22 cellular contexts compared by ENCODE assay signal in genomic region chr4:1038948-1039492, GRCh38. TPM values are rescaled to one million over a fixed set of nuclear protein-coding genes. Genes with fewer than 3 reads are reported as not detected.
A peak's percentile ranks its signal among the peaks of the same experiment; 100 is the strongest.
DNase-seq lines count a peak whose midpoint lies in the region; ATAC-seq, FAIRE-seq and TF ChIP-seq lines count a peak whose summit lies in the region.
"Had no signal": no experiment of that assay in that cellular context is flagged by ENCODE, and none has a peak within 500 bp of the region (broad histone marks: within the 10 kb centered on the region; RNA-seq: fewer than 3 reads in every experiment).

No MANE protein-coding gene starts in this region.

- H2BK120ac ChIP-seq in H1 (replicated peaks; ENCODE audit: low read depth, low read length) = no peak overlapping the region

- 0 out of 2 replicates have a peak overlapping the region, but pooled peaks have one; percentile 41 for H4K8ac ChIP-seq in H1 (ENCODE audit: extremely low read depth, insufficient read depth, low read length)

- no peak overlapping the region for H3K27ac Mint-ChIP-seq in activated naive CD4-positive, alpha-beta T cell treated with anti-CD3 and anti-CD28 coated beads for 36 hours
- peak overlapping the region in 1 of 7 donors; percentile 40 for H3K27ac Mint-ChIP-seq in CD14-positive monocyte
- H3K27ac Mint-ChIP-seq: activated CD4-positive, alpha-beta T cell treated with anti-CD3 and anti-CD28 coated beads, Interleukin-2, amount 10 ng/mL, durations not matched to agents 7 days and 5 days; activated naive CD8-positive, alpha-beta T cell treated with anti-CD3 and anti-CD28 coated beads, Interleukin-2, amount 50 U/mL, for 24 hours; activated T-helper 17 cell treated with anti-CD3 and anti-CD28 coated beads, Interleukin-2, amount 50 U/mL, for 72 hours; IgD-negative memory B cell; naive thymus-derived CD8-positive, alpha-beta T cell; progenitor cell of endocrine pancreas; T-helper 1 cell treated with Interleukin-12 subunit alpha and Interleukin-12 subunit beta and Interleukin-4 antibody, amounts not matched to agents 30 μg/mL and 1 μg/mL, for 36 hours had no signal

- 100% methylated on average over 1 of the region's 16 CpGs for WGBS in A549 (ENCODE audit: missing lambda C conversion rate)
- 94% methylated on average over 16 of the region's 16 CpGs; no CpG with 5 or more reads in 1 of the 2 experiments for WGBS in H1 (ENCODE audit: extremely low coverage in 1 of 2, insufficient coverage in 1 of 2, insufficient read length in 1 of 2, insufficient replicate concordance in 2 of 2, low coverage in 1 of 2, low lambda C conversion rate in 2 of 2, missing lambda C conversion rate in 1 of 2), 2 experiments

- H4K5ac ChIP-seq in H1 (ENCODE audit: insufficient read length, low read depth, low read length) = no peak overlapping the region

- no peak overlapping the region for H2BK5ac ChIP-seq in H1 (ENCODE audit: low read depth, low read length)

- H3K9ac ChIP-seq in NT2/D1 (ENCODE audit: insufficient read length, low read depth) (peak overlapping the region; percentile 37), H1 (replicated peaks in 1 of 4; ENCODE audit: extremely low read depth in 1 of 4, low read depth in 3 of 4, low read length in 3 of 4) (no peak overlapping the region)

- H3K14ac ChIP-seq in H1 (ENCODE audit: insufficient read length) = no peak overlapping the region

- H3K56ac ChIP-seq in H1 (replicated peaks; ENCODE audit: insufficient read length, low read depth, low read length) = no peak overlapping the region

- no peak for TF ChIP-seq CTCF in A549 (IDR thresholded peaks at IDR 0.05)
- no peak for TF ChIP-seq CTCF in H1 (IDR thresholded peaks at IDR 0.05; ENCODE audit: control extremely low read depth in 1 of 3, insufficient read depth in 1 of 3, low read depth in 1 of 3, low read length in 3 of 3)
- no peak for TF ChIP-seq CTCF in CD14-positive monocyte (IDR thresholded peaks at IDR 0.05)

- no peaks in the 10 kb centered on the region for H3K36me3 Mint-ChIP-seq in activated naive CD4-positive, alpha-beta T cell treated with anti-CD3 and anti-CD28 coated beads for 36 hours (ENCODE audit: low read depth)
- H3K36me3 Mint-ChIP-seq in CD14-positive monocyte = no peaks in the 10 kb centered on the region
- H3K36me3 Mint-ChIP-seq: IgD-negative memory B cell; naive thymus-derived CD8-positive, alpha-beta T cell had no signal

- H3K23ac ChIP-seq in H1 (ENCODE audit: insufficient read length) = no peak overlapping the region

- TF ChIP-seq RAD21 in A549 (conservative IDR thresholded peaks at IDR 0.05 in 1 of 2, IDR thresholded peaks at IDR 0.05 in 1 of 2) (no peak), H1 (IDR thresholded peaks at IDR 0.05 in 1 of 2, conservative IDR thresholded peaks at IDR 0.05 in 1 of 2; ENCODE audit: low read depth in 2 of 2, low read length in 2 of 2) (no peak)

- H2BK15ac ChIP-seq in H1 (ENCODE audit: low read length) = no peak overlapping the region

- H3K4me3 Mint-ChIP-seq in activated naive CD4-positive, alpha-beta T cell treated with anti-CD3 and anti-CD28 coated beads for 36 hours = no peak overlapping the region
- H3K4me3 Mint-ChIP-seq in CD14-positive monocyte = no peak overlapping the region
- H3K4me3 Mint-ChIP-seq: activated CD4-positive, alpha-beta T cell treated with anti-CD3 and anti-CD28 coated beads, Interleukin-2, amount 10 ng/mL, durations not matched to agents 7 days and 5 days; activated naive CD8-positive, alpha-beta T cell treated with anti-CD3 and anti-CD28 coated beads, Interleukin-2, amount 50 U/mL, for 24 hours; activated T-helper 17 cell treated with anti-CD3 and anti-CD28 coated beads, Interleukin-2, amount 50 U/mL, for 72 hours; IgD-negative memory B cell; naive thymus-derived CD8-positive, alpha-beta T cell; T-helper 1 cell treated with Interleukin-12 subunit alpha and Interleukin-12 subunit beta and Interleukin-4 antibody, amounts not matched to agents 30 μg/mL and 1 μg/mL, for 36 hours had no signal

- 0 out of 3 replicates have a peak overlapping the region, but pooled peaks have one; percentile 21 for H3K4me2 ChIP-seq in A549
- no peak overlapping the region for H3K4me2 ChIP-seq in H1 (ENCODE audit: insufficient read depth in 1 of 2, low read depth in 2 of 2, low read length in 2 of 2)

- intact Hi-C loops in sciatic nerve (cut with DNase I) = no loop called here
- intact Hi-C loops in activated naive CD4-positive, alpha-beta T cell treated with anti-CD3 and anti-CD28 coated beads for 36 hours (cut with micrococcal nuclease) = no loop called here
- intact Hi-C loops in CD14-positive monocyte (cut with micrococcal nuclease) = no loop called here

- H3K23me2 ChIP-seq in H1 (ENCODE audit: low read depth, low read length) = peaks cover 14% of the 10 kb centered on the region

- H3K79me1 ChIP-seq in H1 (ENCODE audit: low read depth, low read length) = no peaks in the 10 kb centered on the region

- ATAC-seq in A549 (no peak), sciatic nerve (peak; percentile 9)
- ATAC-seq: activated naive CD8-positive, alpha-beta T cell treated with anti-CD3 and anti-CD28 coated beads, Interleukin-2, amount 50 U/mL, for 24 hours; activated T-helper 17 cell treated with anti-CD3 and anti-CD28 coated beads, Interleukin-2, amount 50 U/mL, for 72 hours; naive thymus-derived CD8-positive, alpha-beta T cell; stimulated activated naive CD8-positive, alpha-beta T cell treated with anti-CD3 and anti-CD28 coated beads, Interleukin-15, Interleukin-2, amounts not matched to agents 100 U/mL and 50 U/mL, for 24 hours had no signal

- H3K27me3 Mint-ChIP-seq in activated naive CD4-positive, alpha-beta T cell treated with anti-CD3 and anti-CD28 coated beads for 36 hours (ENCODE audit: low read depth) = peaks cover 3% of the 10 kb centered on the region
- peaks cover 0 to 8% (median 1%) of the 10 kb centered on the region in 3 donors for H3K27me3 Mint-ChIP-seq in CD14-positive monocyte (ENCODE audit: low read depth in 3 of 3)
- H3K27me3 Mint-ChIP-seq: activated CD4-positive, alpha-beta T cell treated with anti-CD3 and anti-CD28 coated beads, Interleukin-2, amount 10 ng/mL, durations not matched to agents 7 days and 5 days; IgD-negative memory B cell; progenitor cell of endocrine pancreas had no signal

- H2AK5ac ChIP-seq in H1 (ENCODE audit: low read depth, low read length) = no peak overlapping the region

- H2AFZ ChIP-seq in H1 (ENCODE audit: low read length) = no peak overlapping the region

- CTCF ChIA-PET in A549 (lab: Yijun Ruan, JAX) = no interaction called here
- CTCF ChIA-PET in H1 (lab: Charles Lee; ENCODE audit: partially characterized antibody) = interaction anchor here (0.6 to 1.1 kb wide), 3 partner anchors 9 to 298 kb away, joined by 3 to 4 read pairs (median 3); no protein-coding TSS in a partner anchor
- CTCF ChIA-PET in activated naive CD4-positive, alpha-beta T cell treated with anti-CD3 and anti-CD28 coated beads for 36 hours (lab: Charles Lee) = no interaction called here

- TF ChIP-seq POLR2A in A549 (IDR thresholded peaks at IDR 0.05; ENCODE audit: low read length) (no peak), H1 (IDR thresholded peaks at IDR 0.05; ENCODE audit: control extremely low read depth in 1 of 2, low read depth in 2 of 2, low read length in 2 of 2) (no peak)

- peak overlapping the region; percentile 60; the same call in 1 of the 2 replicates for H3K18ac ChIP-seq in H1 (ENCODE audit: extremely low read depth, low read length)

- H4K20me1 ChIP-seq in H1 (replicated peaks in 1 of 2; ENCODE audit: control insufficient read depth in 1 of 2, insufficient read depth in 2 of 2, low read length in 2 of 2) = peaks cover 0 to 2% of the 10 kb centered on the region in 2 experiments

- H3K36me3 ChIP-seq in NT2/D1 (ENCODE audit: insufficient read depth, insufficient read length, low read length) = no peaks in the 10 kb centered on the region
- H3K36me3 ChIP-seq in H1 (ENCODE audit: control insufficient read depth in 2 of 4, insufficient read depth in 4 of 4, low read length in 3 of 4) = no peaks in the 10 kb centered on the region
- H3K36me3 ChIP-seq: SJCRH30 had no signal

- H3K4ac ChIP-seq in H1 (replicated peaks; ENCODE audit: insufficient read length, low read depth, low read length) = no peak overlapping the region

- no peak overlapping the region for H3K4me3 ChIP-seq in A549
- no peak overlapping the region for H3K4me3 ChIP-seq in NT2/D1 (ENCODE audit: insufficient read length, low read depth)
- H3K4me3 ChIP-seq in H1 (ENCODE audit: extremely low read depth in 1 of 4, insufficient read depth in 2 of 4, low read depth in 3 of 4, low read length in 4 of 4) = no peak overlapping the region
- H3K4me3 ChIP-seq: SJCRH30 had no signal

- no peak overlapping the region for H2BK20ac ChIP-seq in H1 (ENCODE audit: low read length)

- FAIRE-seq in A549 (lab: Jason Lieb, UNC) (no peak), H1 (lab: Jason Lieb, UNC) (no peak)
- FAIRE-seq: small intestine had no signal

- TF ChIP-seq EP300 in A549 (IDR thresholded peaks at IDR 0.05) (no peak), H1 (IDR thresholded peaks at IDR 0.05; ENCODE audit: borderline replicate concordance in 1 of 2, low read depth in 2 of 2, low read length in 2 of 2) (no peak)

- POLR2A ChIA-PET in A549 (lab: Yijun Ruan, JAX) (no interaction called here), H1 (lab: Charles Lee; ENCODE audit: partially characterized antibody) (no interaction called here)

- peaks cover 43% of the 10 kb centered on the region for H3K4me1 ChIP-seq in A549
- H3K4me1 ChIP-seq in NT2/D1 (ENCODE audit: insufficient read depth, insufficient read length) = peaks cover 50% of the 10 kb centered on the region
- peaks cover 0 to 25% (median 12%) of the 10 kb centered on the region in 4 experiments; a peak in 6 of 7 replicates for H3K4me1 ChIP-seq in H1 (replicated peaks in 1 of 4; ENCODE audit: control insufficient read depth in 3 of 4, insufficient read depth in 4 of 4, low read length in 3 of 4)

- H3K79me2 ChIP-seq in H1 (ENCODE audit: control insufficient read depth in 1 of 2, insufficient read depth in 2 of 2, low read length in 2 of 2) = no peaks in the 10 kb centered on the region

- DNase-seq in A549 (ENCODE audit: low read depth in 1 of 2, low spot score in 1 of 2) = no peak
- no peak for DNase-seq in NT2/D1 (ENCODE audit: low read depth, low spot score)
- DNase-seq in H1 (ENCODE audit: low read depth in 1 of 2, low spot score in 2 of 2) = no peak
- no peak for DNase-seq in sciatic nerve (ENCODE audit: low spot score)
- no peak for DNase-seq in activated naive CD4-positive, alpha-beta T cell treated with anti-CD3 and anti-CD28 coated beads for 36 hours
- no peak for DNase-seq in NK-92 (lab: John Stamatoyannopoulos, UW; ENCODE audit: unreplicated experiment)
- no peak for DNase-seq in stimulated activated CD4-positive, alpha-beta T cell treated with anti-CD3 and anti-CD28 coated beads, Interleukin-1b, Interleukin-23, amount 100 ng/mL, for 48 hours
- DNase-seq in CD14-positive monocyte (ENCODE audit: low spot score) = no peak
- DNase-seq: activated CD4-positive, alpha-beta T cell treated with anti-CD3 and anti-CD28 coated beads, Interleukin-2, amount 10 ng/mL, durations not matched to agents 7 days and 5 days; activated naive CD8-positive, alpha-beta T cell treated with anti-CD3 and anti-CD28 coated beads, Interleukin-2, amount 50 U/mL, for 24 hours; hippocampal formation; naive thymus-derived CD8-positive, alpha-beta T cell; NCI-H146; small intestine; stimulated activated CD4-positive, alpha-beta T cell treated with anti-CD3 and anti-CD28 coated beads, Interleukin-2, amount 100 ng/mL, for 48 hours; stimulated activated naive CD8-positive, alpha-beta T cell treated with anti-CD3 and anti-CD28 coated beads, Interleukin-15, Interleukin-2, amounts not matched to agents 100 U/mL and 50 U/mL, for 24 hours had no signal

- H3K9me3 ChIP-seq in A549 (no peaks in the 10 kb centered on the region), NT2/D1 (ENCODE audit: insufficient read depth, low read length) (no peaks in the 10 kb centered on the region), H1 (ENCODE audit: insufficient read depth in 2 of 2, low read depth in 1 of 2, low read length in 1 of 2) (no peaks in the 10 kb centered on the region)
- H3K9me3 ChIP-seq: SJCRH30 had no signal

- peaks cover 7% of the 10 kb centered on the region for H3K27me3 ChIP-seq in NT2/D1 (ENCODE audit: insufficient read depth, insufficient read length)
- H3K27me3 ChIP-seq in H1 (replicated peaks in 1 of 4; ENCODE audit: control insufficient read depth in 3 of 4, extremely low read depth in 1 of 4, insufficient read depth in 3 of 4, low read length in 3 of 4) = peaks cover 0 to 5% (median 0%) of the 10 kb centered on the region in 4 experiments; a peak in 2 of 7 replicates
- H3K27me3 ChIP-seq: SJCRH30 had no signal

- peaks cover 2% of the 10 kb centered on the region for H3K4me1 Mint-ChIP-seq in activated naive CD4-positive, alpha-beta T cell treated with anti-CD3 and anti-CD28 coated beads for 36 hours (ENCODE audit: low read depth)
- peaks cover 8% of the 10 kb centered on the region for H3K4me1 Mint-ChIP-seq in CD14-positive monocyte
- H3K4me1 Mint-ChIP-seq: activated CD4-positive, alpha-beta T cell treated with anti-CD3 and anti-CD28 coated beads, Interleukin-2, amount 10 ng/mL, durations not matched to agents 7 days and 5 days; IgD-negative memory B cell had no signal

- H3K9me3 Mint-ChIP-seq in activated naive CD4-positive, alpha-beta T cell treated with anti-CD3 and anti-CD28 coated beads for 36 hours = peaks cover 2% of the 10 kb centered on the region
- no peaks in the 10 kb centered on the region for H3K9me3 Mint-ChIP-seq in CD14-positive monocyte
- H3K9me3 Mint-ChIP-seq: activated CD4-positive, alpha-beta T cell treated with anti-CD3 and anti-CD28 coated beads, Interleukin-2, amount 10 ng/mL, durations not matched to agents 7 days and 5 days; activated T-helper 17 cell treated with anti-CD3 and anti-CD28 coated beads, Interleukin-2, amount 50 U/mL, for 72 hours; IgD-negative memory B cell; naive thymus-derived CD8-positive, alpha-beta T cell; T-helper 1 cell treated with Interleukin-12 subunit alpha and Interleukin-12 subunit beta and Interleukin-4 antibody, amounts not matched to agents 30 μg/mL and 1 μg/mL, for 36 hours had no signal

- 0 out of 2 replicates have a peak overlapping the region, but pooled peaks have one; percentile 4 for H2BK12ac ChIP-seq in H1 (ENCODE audit: low read depth, low read length)

- no peak overlapping the region for H4K91ac ChIP-seq in H1 (replicated peaks; ENCODE audit: insufficient read length, low read length)

- H3K27ac ChIP-seq in A549 = peak overlapping the region in 1 of 2 experiments; percentile 73; a peak in 3 of 6 replicates
- H3K27ac ChIP-seq in H1 (ENCODE audit: low read depth, low read length) = no peak overlapping the region
- H3K27ac ChIP-seq: SJCRH30 had no signal

RNA-seq across cellular contexts. Expression of gene FGFRL1, which starts 27.6 kb away (rescaled TPM):
- polyA plus RNA-seq in A549 (2011; rRNA removed) (4.7 and 8.3 TPM in 2 replicates), A549 (2017; fragmentation: RNase III; extraction: RNeasy Plus Mini Kit Qiagen cat#74134 plus additional on column Dnase treatment) (11.2 to 11.4 TPM (median 11.2 TPM) in 3 replicates), H1 (2011; rRNA removed) (34.6 and 38.9 TPM in 2 replicates), CD14-positive monocyte (under 1 TPM; 0.17 to 0.28 TPM)
- polyA plus RNA-seq in A549 (2012; cell fraction: cytosol; rRNA removed) = 26.5 and 32.6 TPM in 2 replicates
- 32.5 and 64.4 TPM in 2 replicates for polyA plus RNA-seq in A549 (2012; cell fraction: nucleus; rRNA removed)
- 40.2 and 49.5 TPM in 2 replicates for polyA minus RNA-seq in A549 (2011; rRNA and poly(A)+ RNA removed)
- 18.8 and 18.9 TPM in 2 replicates for total RNA-seq in H1 (2021; fragmentation: NEBNext Ultra II Directional; extraction: Animal tissue kit (Norgen Biotek cat#: 25700))
- 27.7 TPM for polyA plus RNA-seq in H1 (2011; cell fraction: cytosol; rRNA removed)
- 30.1 TPM for polyA plus RNA-seq in H1 (2011; cell fraction: nucleus; rRNA removed)
- 12.6 to 21.8 TPM (median 19.7 TPM) in 4 replicates for polyA plus RNA-seq in H1 (2012, experiment 1 of 2)
- 15.6 TPM for polyA plus RNA-seq in H1 (2012, experiment 2 of 2)
- 21.1 TPM for polyA plus RNA-seq in H1 (2013, experiment 1 of 2)
- 22.9 TPM for polyA plus RNA-seq in H1 (2013, experiment 2 of 2)
- 72.8 and 101 TPM in 2 replicates for polyA minus RNA-seq in H1 (2011; rRNA and poly(A)+ RNA removed)
- polyA minus RNA-seq in H1 (2011; cell fraction: cytosol; rRNA and poly(A)+ RNA removed) = 20.7 TPM
- 22.0 TPM for polyA minus RNA-seq in H1 (2011; cell fraction: nucleus; rRNA and poly(A)+ RNA removed)
- 16.6 TPM for total RNA-seq in sciatic nerve
- 1 to 10 TPM; 7.6 to 8.0 TPM for total RNA-seq in activated naive CD4-positive, alpha-beta T cell treated with anti-CD3 and anti-CD28 coated beads for 36 hours

RNA-seq across cellular contexts. Expression of gene SLC26A1, which starts 45.8 kb away (rescaled TPM):
- 0.09 and 0.23 TPM in 2 replicates for polyA plus RNA-seq in A549 (2011; rRNA removed)
- 0.30 and 0.45 TPM in 2 replicates for polyA plus RNA-seq in A549 (2012; cell fraction: cytosol; rRNA removed)
- polyA plus RNA-seq in A549 (2012; cell fraction: nucleus; rRNA removed) = 1.3 and 1.7 TPM in 2 replicates
- polyA plus RNA-seq in A549 (2017; fragmentation: RNase III; extraction: RNeasy Plus Mini Kit Qiagen cat#74134 plus additional on column Dnase treatment) = 0.30 to 0.61 TPM (median 0.50 TPM) in 3 replicates
- 0.62 and 0.83 TPM in 2 replicates for polyA minus RNA-seq in A549 (2011; rRNA and poly(A)+ RNA removed)
- total RNA-seq in H1 (2021; fragmentation: NEBNext Ultra II Directional; extraction: Animal tissue kit (Norgen Biotek cat#: 25700)) = not detected in 2 replicates
- 0.11 and 0.14 TPM in 2 replicates for polyA plus RNA-seq in H1 (2011; rRNA removed)
- 0.10 TPM for polyA plus RNA-seq in H1 (2011; cell fraction: cytosol; rRNA removed)
- 0.57 TPM for polyA plus RNA-seq in H1 (2011; cell fraction: nucleus; rRNA removed)
- polyA plus RNA-seq in H1 (2012, experiment 1 of 2) = 0.20 to 0.67 TPM (median 0.33 TPM) in 4 replicates
- 0.08 TPM for polyA plus RNA-seq in H1 (2012, experiment 2 of 2)
- polyA plus RNA-seq in H1 (2013, experiment 1 of 2) = 0.14 TPM
- 0.06 TPM for polyA plus RNA-seq in H1 (2013, experiment 2 of 2)
- polyA minus RNA-seq in H1 (2011; rRNA and poly(A)+ RNA removed) = 0.07 and 0.09 TPM in 2 replicates
- not detected for polyA minus RNA-seq in H1 (2011; cell fraction: cytosol; rRNA and poly(A)+ RNA removed)
- polyA minus RNA-seq in H1 (2011; cell fraction: nucleus; rRNA and poly(A)+ RNA removed) = 0.20 TPM
- 0.45 TPM for total RNA-seq in sciatic nerve
- total RNA-seq in activated naive CD4-positive, alpha-beta T cell treated with anti-CD3 and anti-CD28 coated beads for 36 hours = not detected
- polyA plus RNA-seq in CD14-positive monocyte = under 1 TPM; 0.16 to 0.18 TPM
- total RNA-seq: dermis blood vessel endothelial cell, SJCRH30 had no signal

RNA-seq across cellular contexts. Expression of gene IDUA, which starts 52.2 kb away (rescaled TPM):
- polyA plus RNA-seq in A549 (2011; rRNA removed) (3.1 and 4.2 TPM in 2 replicates), A549 (2017; fragmentation: RNase III; extraction: RNeasy Plus Mini Kit Qiagen cat#74134 plus additional on column Dnase treatment) (13.9 to 19.4 TPM (median 19.2 TPM) in 3 replicates), H1 (2011; rRNA removed) (2.8 and 5.8 TPM in 2 replicates), CD14-positive monocyte (1 to 10 TPM; 6.4 to 8.5 TPM)
- polyA plus RNA-seq in A549 (2012; cell fraction: cytosol; rRNA removed) = 3.0 and 4.1 TPM in 2 replicates
- polyA plus RNA-seq in A549 (2012; cell fraction: nucleus; rRNA removed) = 65.6 and 96.4 TPM in 2 replicates
- 3.0 and 4.0 TPM in 2 replicates for polyA minus RNA-seq in A549 (2011; rRNA and poly(A)+ RNA removed)
- 4.8 and 6.5 TPM in 2 replicates for total RNA-seq in H1 (2021; fragmentation: NEBNext Ultra II Directional; extraction: Animal tissue kit (Norgen Biotek cat#: 25700))
- polyA plus RNA-seq in H1 (2011; cell fraction: cytosol; rRNA removed) = 3.5 TPM
- polyA plus RNA-seq in H1 (2011; cell fraction: nucleus; rRNA removed) = 30.1 TPM
- polyA plus RNA-seq in H1 (2012, experiment 1 of 2) = 1.3 to 4.4 TPM (median 2.7 TPM) in 4 replicates
- 1.2 TPM for polyA plus RNA-seq in H1 (2012, experiment 2 of 2)
- polyA plus RNA-seq in H1 (2013, experiment 1 of 2) = 2.0 TPM
- 2.1 TPM for polyA plus RNA-seq in H1 (2013, experiment 2 of 2)
- 0.93 and 1.1 TPM in 2 replicates for polyA minus RNA-seq in H1 (2011; rRNA and poly(A)+ RNA removed)
- polyA minus RNA-seq in H1 (2011; cell fraction: cytosol; rRNA and poly(A)+ RNA removed) = 2.7 TPM
- 8.1 TPM for polyA minus RNA-seq in H1 (2011; cell fraction: nucleus; rRNA and poly(A)+ RNA removed)
- 36.7 TPM for total RNA-seq in sciatic nerve
- total RNA-seq in activated naive CD4-positive, alpha-beta T cell treated with anti-CD3 and anti-CD28 coated beads for 36 hours = 10 to 100 TPM in 1 of 2 experiments, 1 to 10 TPM in 1; 9.5 to 10.5 TPM
